1 cellular context compared by ENCODE assay signal in the genomic region with DNA sequence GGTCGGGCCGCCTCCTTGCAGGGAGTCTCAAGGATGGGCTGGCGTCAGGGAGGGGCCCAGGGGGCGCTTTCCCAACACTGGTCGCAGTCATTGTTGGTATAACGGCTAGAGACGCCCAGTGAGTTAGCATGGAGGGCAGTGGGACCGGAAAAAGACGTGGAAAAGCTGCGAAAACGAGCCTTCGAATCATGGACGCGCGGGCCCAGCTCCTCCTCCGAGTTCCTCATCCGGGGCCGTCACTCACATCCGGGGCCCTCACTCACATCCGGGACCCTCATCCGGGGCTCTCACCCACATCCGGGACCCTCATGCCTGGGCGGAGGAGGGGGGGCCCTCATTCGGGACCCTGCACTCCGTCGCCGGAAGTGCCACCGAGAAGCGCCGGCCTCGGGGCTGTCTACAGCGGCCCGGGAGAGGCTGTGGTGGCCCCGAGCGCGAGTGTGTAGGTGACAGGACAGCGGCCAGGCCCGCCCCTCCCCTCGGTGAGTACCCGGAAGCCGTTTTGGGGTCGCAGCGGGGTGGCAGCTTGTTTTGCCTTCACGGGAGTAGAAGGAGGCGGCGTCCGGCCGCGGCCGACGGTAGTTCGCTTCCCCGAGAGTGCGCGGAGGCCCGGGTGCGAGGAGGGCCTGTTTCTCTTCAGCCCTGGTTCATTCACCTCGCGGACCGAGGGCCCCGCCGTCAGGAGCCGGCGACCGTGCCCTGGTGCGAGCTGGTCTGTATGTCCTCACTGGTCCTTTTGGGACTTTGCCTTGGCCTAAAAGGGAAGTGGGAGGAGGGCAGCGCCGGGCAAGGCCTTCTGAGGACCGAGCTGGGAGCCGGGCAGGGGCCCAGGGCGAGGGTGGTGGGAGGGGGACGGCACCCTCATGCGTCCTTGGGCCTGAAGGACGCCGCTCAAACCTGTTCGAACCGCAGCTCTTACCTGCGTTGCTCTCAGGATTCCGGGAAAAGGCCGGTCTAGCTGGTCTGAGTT.
TF ChIP-seq lines count a peak whose summit lies in the region.

A gene with protein sequence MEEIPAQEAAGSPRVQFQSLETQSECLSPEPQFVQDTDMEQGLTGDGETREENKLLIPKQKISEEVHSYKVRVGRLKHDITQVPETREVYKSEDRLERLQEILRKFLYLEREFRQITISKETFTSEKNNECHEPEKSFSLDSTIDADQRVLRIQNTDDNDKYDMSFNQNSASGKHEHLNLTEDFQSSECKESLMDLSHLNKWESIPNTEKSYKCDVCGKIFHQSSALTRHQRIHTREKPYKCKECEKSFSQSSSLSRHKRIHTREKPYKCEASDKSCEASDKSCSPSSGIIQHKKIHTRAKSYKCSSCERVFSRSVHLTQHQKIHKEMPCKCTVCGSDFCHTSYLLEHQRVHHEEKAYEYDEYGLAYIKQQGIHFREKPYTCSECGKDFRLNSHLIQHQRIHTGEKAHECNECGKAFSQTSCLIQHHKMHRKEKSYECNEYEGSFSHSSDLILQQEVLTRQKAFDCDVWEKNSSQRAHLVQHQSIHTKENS (plus strand): TSS at position 337 of the 970 bp plus-strand sequence. CDS start 1,918 bp downstream, outside the sequence.

TF ChIP-seq in HepG2, 621 proteins besides CTCF, POLR2A, EP300 and RAD21 (continued from another document and continues in another):
- peak; percentile 98 for TF ChIP-seq ZNF574 (CRISPR knock-in tag; IDR thresholded peaks at IDR 0.05)
- peak; percentile 81; the same call in 1 of the 2 replicates for TF ChIP-seq NR1H2 (CRISPR knock-in tag; IDR thresholded peaks at IDR 0.05; ENCODE audit: borderline replicate concordance, low read depth)
- TF ChIP-seq REL (CRISPR knock-in tag; conservative IDR thresholded peaks at IDR 0.05), result 0 out of 2 replicates have a peak, but pooled peaks have one; percentile 72
- TF ChIP-seq NCOA2 (CRISPR knock-in tag; IDR thresholded peaks at IDR 0.05), result 0 out of 2 replicates have a peak, but pooled peaks have one; percentile 31
- TF ChIP-seq SOX13 (IDR thresholded peaks at IDR 0.05), result no peak; the same call in 1 of the 2 replicates
- no peak for TF ChIP-seq SOX13 (CRISPR knock-in tag; conservative IDR thresholded peaks at IDR 0.05 in 1 of 2, IDR thresholded peaks at IDR 0.05 in 1 of 2)
- peak; percentile 69; the same call in 1 of the 2 replicates for TF ChIP-seq ZNF230 (CRISPR knock-in tag; IDR thresholded peaks at IDR 0.05)
- no peak for TF ChIP-seq MTF1 (CRISPR knock-in tag; IDR thresholded peaks at IDR 0.05)
- TF ChIP-seq, protein P1, sequence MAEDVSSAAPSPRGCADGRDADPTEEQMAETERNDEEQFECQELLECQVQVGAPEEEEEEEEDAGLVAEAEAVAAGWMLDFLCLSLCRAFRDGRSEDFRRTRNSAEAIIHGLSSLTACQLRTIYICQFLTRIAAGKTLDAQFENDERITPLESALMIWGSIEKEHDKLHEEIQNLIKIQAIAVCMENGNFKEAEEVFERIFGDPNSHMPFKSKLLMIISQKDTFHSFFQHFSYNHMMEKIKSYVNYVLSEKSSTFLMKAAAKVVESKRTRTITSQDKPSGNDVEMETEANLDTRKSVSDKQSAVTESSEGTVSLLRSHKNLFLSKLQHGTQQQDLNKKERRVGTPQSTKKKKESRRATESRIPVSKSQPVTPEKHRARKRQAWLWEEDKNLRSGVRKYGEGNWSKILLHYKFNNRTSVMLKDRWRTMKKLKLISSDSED (CRISPR knock-in tag; IDR thresholded peaks at IDR 0.05), result no peak
- peak; percentile 31 for TF ChIP-seq TEAD3 (CRISPR knock-in tag; optimal IDR thresholded peaks at IDR 0.05; ENCODE audit: borderline replicate concordance)
- peak; percentile 88; the same call in 1 of the 2 replicates for TF ChIP-seq ETV5 (CRISPR knock-in tag; IDR thresholded peaks at IDR 0.05; ENCODE audit: borderline replicate concordance)
- peak; percentile 51 for TF ChIP-seq HCFC1 (IDR thresholded peaks at IDR 0.05; ENCODE audit: low read depth, low read length)
- TF ChIP-seq NR0B2 (CRISPR knock-in tag; IDR thresholded peaks at IDR 0.05), result 0 out of 2 replicates have a peak, but pooled peaks have one; percentile 39
- peak; percentile 20; the same call in 1 of the 2 replicates for TF ChIP-seq RELA (CRISPR knock-in tag; IDR thresholded peaks at IDR 0.05)
- TF ChIP-seq RFXANK (CRISPR knock-in tag; IDR thresholded peaks at IDR 0.05), result peak; percentile 60; the same call in 1 of the 2 replicates
- TF ChIP-seq GMEB1 (CRISPR knock-in tag; IDR thresholded peaks at IDR 0.05; ENCODE audit: borderline replicate concordance), result peak; percentile 57; the same call in 1 of the 2 replicates
- TF ChIP-seq, protein P2, sequence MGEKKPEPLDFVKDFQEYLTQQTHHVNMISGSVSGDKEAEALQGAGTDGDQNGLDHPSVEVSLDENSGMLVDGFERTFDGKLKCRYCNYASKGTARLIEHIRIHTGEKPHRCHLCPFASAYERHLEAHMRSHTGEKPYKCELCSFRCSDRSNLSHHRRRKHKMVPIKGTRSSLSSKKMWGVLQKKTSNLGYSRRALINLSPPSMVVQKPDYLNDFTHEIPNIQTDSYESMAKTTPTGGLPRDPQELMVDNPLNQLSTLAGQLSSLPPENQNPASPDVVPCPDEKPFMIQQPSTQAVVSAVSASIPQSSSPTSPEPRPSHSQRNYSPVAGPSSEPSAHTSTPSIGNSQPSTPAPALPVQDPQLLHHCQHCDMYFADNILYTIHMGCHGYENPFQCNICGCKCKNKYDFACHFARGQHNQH (CRISPR knock-in tag; IDR thresholded peaks at IDR 0.05), result peak; percentile 61
- no peak for TF ChIP-seq NFIB (CRISPR knock-in tag; IDR thresholded peaks at IDR 0.05; ENCODE audit: borderline replicate concordance)
- peak; percentile 50 for TF ChIP-seq HNRNPLL (IDR thresholded peaks at IDR 0.05; ENCODE audit: low read depth, low read length, poor library complexity, severe bottlenecking)
- TF ChIP-seq MIER2 (CRISPR knock-in tag; IDR thresholded peaks at IDR 0.05), result 0 out of 2 replicates have a peak, but pooled peaks have one; percentile 20
- TF ChIP-seq RBFOX2 (IDR thresholded peaks at IDR 0.05; ENCODE audit: low read depth, low read length), result peak; percentile 97
- no peak for TF ChIP-seq ZNF260 (CRISPR knock-in tag; IDR thresholded peaks at IDR 0.05; ENCODE audit: borderline replicate concordance, low read depth)
- TF ChIP-seq ZNF136 (CRISPR knock-in tag; IDR thresholded peaks at IDR 0.05; ENCODE audit: low read depth), result 0 out of 2 replicates have a peak, but pooled peaks have one; percentile 53
- TF ChIP-seq, protein P3, sequence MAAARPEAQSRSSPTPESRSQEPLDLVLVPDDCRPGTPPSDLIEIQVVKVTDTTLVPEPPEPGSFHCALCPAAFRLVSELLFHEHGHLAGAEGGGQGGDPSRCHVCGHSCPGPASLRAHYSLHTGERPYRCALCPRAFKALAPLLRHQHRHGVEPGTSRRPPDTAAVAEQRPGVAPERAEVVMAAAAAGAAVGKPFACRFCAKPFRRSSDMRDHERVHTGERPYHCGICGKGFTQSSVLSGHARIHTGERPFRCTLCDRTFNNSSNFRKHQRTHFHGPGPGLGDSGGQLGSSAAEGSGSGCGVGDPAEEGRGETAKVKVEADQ (CRISPR knock-in tag; IDR thresholded peaks at IDR 0.05; ENCODE audit: borderline replicate concordance), result 0 out of 2 replicates have a peak, but pooled peaks have one; percentile 24
- TF ChIP-seq ATF3 (CRISPR knock-in tag; IDR thresholded peaks at IDR 0.05), result no peak
- TF ChIP-seq, protein P4, sequence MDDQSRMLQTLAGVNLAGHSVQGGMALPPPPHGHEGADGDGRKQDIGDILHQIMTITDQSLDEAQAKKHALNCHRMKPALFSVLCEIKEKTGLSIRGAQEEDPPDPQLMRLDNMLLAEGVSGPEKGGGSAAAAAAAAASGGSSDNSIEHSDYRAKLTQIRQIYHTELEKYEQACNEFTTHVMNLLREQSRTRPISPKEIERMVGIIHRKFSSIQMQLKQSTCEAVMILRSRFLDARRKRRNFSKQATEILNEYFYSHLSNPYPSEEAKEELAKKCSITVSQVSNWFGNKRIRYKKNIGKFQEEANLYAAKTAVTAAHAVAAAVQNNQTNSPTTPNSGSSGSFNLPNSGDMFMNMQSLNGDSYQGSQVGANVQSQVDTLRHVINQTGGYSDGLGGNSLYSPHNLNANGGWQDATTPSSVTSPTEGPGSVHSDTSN (CRISPR knock-in tag; IDR thresholded peaks at IDR 0.05; ENCODE audit: borderline replicate concordance), result no peak
- TF ChIP-seq TEAD2 (CRISPR knock-in tag; IDR thresholded peaks at IDR 0.05), result no peak
- TF ChIP-seq GATA4 (IDR thresholded peaks at IDR 0.05; ENCODE audit: borderline replicate concordance, low read depth), result peak; percentile 50; the same call in 1 of the 2 replicates
- TF ChIP-seq, protein P5, sequence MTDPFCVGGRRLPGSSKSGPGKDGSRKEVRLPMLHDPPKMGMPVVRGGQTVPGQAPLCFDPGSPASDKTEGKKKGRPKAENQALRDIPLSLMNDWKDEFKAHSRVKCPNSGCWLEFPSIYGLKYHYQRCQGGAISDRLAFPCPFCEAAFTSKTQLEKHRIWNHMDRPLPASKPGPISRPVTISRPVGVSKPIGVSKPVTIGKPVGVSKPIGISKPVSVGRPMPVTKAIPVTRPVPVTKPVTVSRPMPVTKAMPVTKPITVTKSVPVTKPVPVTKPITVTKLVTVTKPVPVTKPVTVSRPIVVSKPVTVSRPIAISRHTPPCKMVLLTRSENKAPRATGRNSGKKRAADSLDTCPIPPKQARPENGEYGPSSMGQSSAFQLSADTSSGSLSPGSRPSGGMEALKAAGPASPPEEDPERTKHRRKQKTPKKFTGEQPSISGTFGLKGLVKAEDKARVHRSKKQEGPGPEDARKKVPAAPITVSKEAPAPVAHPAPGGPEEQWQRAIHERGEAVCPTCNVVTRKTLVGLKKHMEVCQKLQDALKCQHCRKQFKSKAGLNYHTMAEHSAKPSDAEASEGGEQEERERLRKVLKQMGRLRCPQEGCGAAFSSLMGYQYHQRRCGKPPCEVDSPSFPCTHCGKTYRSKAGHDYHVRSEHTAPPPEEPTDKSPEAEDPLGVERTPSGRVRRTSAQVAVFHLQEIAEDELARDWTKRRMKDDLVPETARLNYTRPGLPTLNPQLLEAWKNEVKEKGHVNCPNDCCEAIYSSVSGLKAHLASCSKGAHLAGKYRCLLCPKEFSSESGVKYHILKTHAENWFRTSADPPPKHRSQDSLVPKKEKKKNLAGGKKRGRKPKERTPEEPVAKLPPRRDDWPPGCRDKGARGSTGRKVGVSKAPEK (CRISPR knock-in tag; IDR thresholded peaks at IDR 0.05; ENCODE audit: borderline replicate concordance), result no peak
- peak; percentile 59; the same call in 1 of the 2 replicates for TF ChIP-seq GLI4 (CRISPR knock-in tag; IDR thresholded peaks at IDR 0.05; ENCODE audit: borderline replicate concordance)
- TF ChIP-seq KLF12 (CRISPR knock-in tag; IDR thresholded peaks at IDR 0.05; ENCODE audit: borderline replicate concordance), result 0 out of 2 replicates have a peak, but pooled peaks have one; percentile 5
- peak; percentile 29; the same call in 1 of the 2 replicates for TF ChIP-seq ZNF441 (CRISPR knock-in tag; IDR thresholded peaks at IDR 0.05; ENCODE audit: borderline replicate concordance)
- no peak for TF ChIP-seq BATF2 (CRISPR knock-in tag; IDR thresholded peaks at IDR 0.05)
- TF ChIP-seq MED8 (CRISPR knock-in tag; IDR thresholded peaks at IDR 0.05; ENCODE audit: insufficient replicate concordance), result peak; percentile 45
- TF ChIP-seq THAP11 (CRISPR knock-in tag; IDR thresholded peaks at IDR 0.05), result peak; percentile 92
- no peak for TF ChIP-seq NR2F6 (IDR thresholded peaks at IDR 0.05)
- peak; percentile 22; the same call in 1 of the 2 replicates for TF ChIP-seq NR2F6 (CRISPR knock-in tag; IDR thresholded peaks at IDR 0.05)
- peak; percentile 96 for TF ChIP-seq GABPB1 (CRISPR knock-in tag; IDR thresholded peaks at IDR 0.05)
